Comparison of ENCODE assay signal across 19 cellular contexts in genomic region chr1:207304710-207305151, GRCh38. TPM values are rescaled to one million over a fixed set of nuclear protein-coding genes. Genes with fewer than 3 reads are reported as not detected.
DNase-seq lines count a peak whose midpoint lies in the region; ATAC-seq and TF ChIP-seq lines count a peak whose summit lies in the region.
"Had no signal": no experiment of that assay in that cellular context is flagged by ENCODE, and none has a peak within 500 bp of the region (broad histone marks: within the 10 kb centered on the region; RNA-seq: fewer than 3 reads in every experiment).

No MANE protein-coding gene starts in this region.

- 63 to 68% methylated on average over 5 of the region's 5 CpGs for WGBS in body of pancreas, 2 donors

- ATAC-seq in body of pancreas, result peak; percentile 52
- no peak for ATAC-seq in GM19023 (IDR thresholded peaks at IDR 0.05; ENCODE audit: unreplicated experiment)
- ATAC-seq: T-helper 17 cell had no signal

- peaks cover 21% of the 10 kb centered on the region for H3K4me1 Mint-ChIP-seq in activated naive CD4-positive, alpha-beta T cell treated with anti-CD3 and anti-CD28 coated beads for 36 hours (ENCODE audit: low read depth)

- CTCF ChIA-PET in activated naive CD4-positive, alpha-beta T cell treated with anti-CD3 and anti-CD28 coated beads for 36 hours (lab: Charles Lee), result interaction anchor here (1.2 kb wide), 1 partner anchor 100 kb away, joined by 3 read pairs; no protein-coding TSS in a partner anchor

- H3K36me3 Mint-ChIP-seq in activated naive CD4-positive, alpha-beta T cell treated with anti-CD3 and anti-CD28 coated beads for 36 hours (ENCODE audit: low read depth), result no peaks in the 10 kb centered on the region

- no peak for TF ChIP-seq POLR2A in body of pancreas (IDR thresholded peaks at IDR 0.05)

- no peak overlapping the region for H3K27ac ChIP-seq in body of pancreas
- H3K27ac ChIP-seq: hepatocyte had no signal

- H3K9me3 ChIP-seq in body of pancreas, result no peaks in the 10 kb centered on the region

- H3K4me3 Mint-ChIP-seq in activated naive CD4-positive, alpha-beta T cell treated with anti-CD3 and anti-CD28 coated beads for 36 hours, result no peak overlapping the region
- H3K4me3 Mint-ChIP-seq: T-helper 17 cell had no signal

- no peaks in the 10 kb centered on the region for H3K27me3 ChIP-seq in body of pancreas
- H3K27me3 ChIP-seq: hepatocyte had no signal

- no peak overlapping the region for H3K4me3 ChIP-seq in body of pancreas
- H3K4me3 ChIP-seq: hepatocyte had no signal

- peak; percentile 74 for DNase-seq in DMS153 (lab: John Stamatoyannopoulos, UW)
- peak; percentile 90 for DNase-seq in HT-29 (ENCODE audit: low spot score)
- DNase-seq in body of pancreas, result no peak
- peak; percentile 82 for DNase-seq in iris pigment epithelial cell (ENCODE audit: low read depth)
- DNase-seq in activated naive CD4-positive, alpha-beta T cell treated with anti-CD3 and anti-CD28 coated beads for 36 hours, result no peak
- DNase-seq in posterior vena cava (ENCODE audit: low spot score), result no peak
- DNase-seq in RKO (ENCODE audit: low spot score), result no peak
- DNase-seq: activated CD4-positive, CD25-positive, alpha-beta regulatory T cell; activated effector memory CD4-positive, alpha-beta T cell treated with Interleukin-2 at 50 U/mL for 16 hours; amygdala; cortex of kidney; H7; NCI-H2171 treated with DMSO at 0.1 percent for 48 hours; SHP77; stimulated activated CD4-positive, alpha-beta T cell treated with anti-CD3 and anti-CD28 coated beads, Interleukin-4, amount 100 ng/mL, for 24 hours; stimulated activated CD8-positive, alpha-beta memory T cell treated with anti-CD3 and anti-CD28 coated beads, Interleukin-4, amount 100 ng/mL, for 48 hours; T-helper 17 cell had no signal

- H3K4me1 ChIP-seq in body of pancreas, result peaks cover 8% of the 10 kb centered on the region

- intact Hi-C loops in body of pancreas (cut with DNase I), result no loop called here
- intact Hi-C loops in activated naive CD4-positive, alpha-beta T cell treated with anti-CD3 and anti-CD28 coated beads for 36 hours (cut with micrococcal nuclease), result no loop called here
- intact Hi-C loops in posterior vena cava (cut with DNase I), result no loop called here

- no peaks in the 10 kb centered on the region for H3K36me3 ChIP-seq in body of pancreas (replicated peaks in 1 of 2; ENCODE audit: insufficient read depth in 1 of 2, low read depth in 2 of 2)

- no peaks in the 10 kb centered on the region for H3K27me3 Mint-ChIP-seq in activated naive CD4-positive, alpha-beta T cell treated with anti-CD3 and anti-CD28 coated beads for 36 hours (ENCODE audit: low read depth)
- H3K27me3 Mint-ChIP-seq: T-helper 17 cell had no signal

- TF ChIP-seq CTCF in body of pancreas (IDR thresholded peaks at IDR 0.05), result no peak

- H3K27ac Mint-ChIP-seq in activated naive CD4-positive, alpha-beta T cell treated with anti-CD3 and anti-CD28 coated beads for 36 hours, result no peak overlapping the region
- H3K27ac Mint-ChIP-seq: T-helper 17 cell had no signal

- peaks cover 5% of the 10 kb centered on the region for H3K9me3 Mint-ChIP-seq in activated naive CD4-positive, alpha-beta T cell treated with anti-CD3 and anti-CD28 coated beads for 36 hours

RNA-seq across cellular contexts. Expression of gene CD55, which starts 16.7 kb away (rescaled TPM):
- 55.0 and 65.9 TPM in 2 replicates for total RNA-seq in HT-29 (2014; rRNA removed; shearing (Covaris generic))
- total RNA-seq in body of pancreas (10 to 100 TPM; 27.0 to 29.8 TPM), posterior vena cava (10 to 100 TPM; 52.7 to 53.2 TPM)
- 10 to 100 TPM; 62.1 to 66.0 TPM for total RNA-seq in activated naive CD4-positive, alpha-beta T cell treated with anti-CD3 and anti-CD28 coated beads for 36 hours

Comparison
In these comparisons a context has a peak if more than half of its experiments do, and no peak if none do; other contexts are left out.
1. DNase-seq: peak in DMS153 (single experiment), HT-29 (single experiment) and iris pigment epithelial cell (single experiment); none in body of pancreas (0 of 4), activated naive CD4-positive, alpha-beta T cell treated with anti-CD3 and anti-CD28 coated beads for 36 hours (single experiment), posterior vena cava (single experiment) and RKO (single experiment).